ENCODE assay signal across 1 cellular context in the genomic region with DNA sequence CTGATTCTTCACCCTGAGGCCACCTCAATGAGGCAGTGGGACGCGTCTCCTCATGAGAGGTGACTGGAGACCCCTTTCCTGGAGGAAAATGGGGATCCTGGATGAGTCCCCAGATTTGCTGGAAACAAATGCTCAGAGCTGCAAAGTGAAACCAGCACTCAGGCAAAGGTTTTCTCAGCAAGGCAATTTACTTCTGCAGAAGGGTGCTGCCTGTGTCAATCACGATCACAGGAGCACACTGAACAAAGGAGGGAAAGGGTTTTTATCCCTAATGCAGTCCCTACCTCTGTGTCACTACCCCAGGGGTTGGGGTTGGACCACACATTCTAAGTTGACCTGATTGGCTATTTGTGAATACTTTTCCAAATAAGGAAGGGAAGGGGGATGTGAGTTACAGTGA.
TF ChIP-seq lines count a peak whose summit lies in the region.

No MANE protein-coding gene starts in this region.

TF ChIP-seq in H1, 55 proteins besides CTCF, POLR2A, EP300 and RAD21 (continued from another document):
- no peak for TF ChIP-seq NRF1 (IDR thresholded peaks at IDR 0.05; ENCODE audit: low read depth, low read length)
- no peak for TF ChIP-seq CBX5 (IDR thresholded peaks at IDR 0.05; ENCODE audit: low read depth, low read length)
- TF ChIP-seq BRCA1 (IDR thresholded peaks at IDR 0.05; ENCODE audit: low read depth, low read length), result no peak
- TF ChIP-seq ASH2L (IDR thresholded peaks at IDR 0.05; ENCODE audit: low read length), result no peak
- TF ChIP-seq RBBP5 (IDR thresholded peaks at IDR 0.05; ENCODE audit: borderline replicate concordance, low read depth, low read length), result no peak
